8 cellular contexts compared by ENCODE assay signal in the genomic region with DNA sequence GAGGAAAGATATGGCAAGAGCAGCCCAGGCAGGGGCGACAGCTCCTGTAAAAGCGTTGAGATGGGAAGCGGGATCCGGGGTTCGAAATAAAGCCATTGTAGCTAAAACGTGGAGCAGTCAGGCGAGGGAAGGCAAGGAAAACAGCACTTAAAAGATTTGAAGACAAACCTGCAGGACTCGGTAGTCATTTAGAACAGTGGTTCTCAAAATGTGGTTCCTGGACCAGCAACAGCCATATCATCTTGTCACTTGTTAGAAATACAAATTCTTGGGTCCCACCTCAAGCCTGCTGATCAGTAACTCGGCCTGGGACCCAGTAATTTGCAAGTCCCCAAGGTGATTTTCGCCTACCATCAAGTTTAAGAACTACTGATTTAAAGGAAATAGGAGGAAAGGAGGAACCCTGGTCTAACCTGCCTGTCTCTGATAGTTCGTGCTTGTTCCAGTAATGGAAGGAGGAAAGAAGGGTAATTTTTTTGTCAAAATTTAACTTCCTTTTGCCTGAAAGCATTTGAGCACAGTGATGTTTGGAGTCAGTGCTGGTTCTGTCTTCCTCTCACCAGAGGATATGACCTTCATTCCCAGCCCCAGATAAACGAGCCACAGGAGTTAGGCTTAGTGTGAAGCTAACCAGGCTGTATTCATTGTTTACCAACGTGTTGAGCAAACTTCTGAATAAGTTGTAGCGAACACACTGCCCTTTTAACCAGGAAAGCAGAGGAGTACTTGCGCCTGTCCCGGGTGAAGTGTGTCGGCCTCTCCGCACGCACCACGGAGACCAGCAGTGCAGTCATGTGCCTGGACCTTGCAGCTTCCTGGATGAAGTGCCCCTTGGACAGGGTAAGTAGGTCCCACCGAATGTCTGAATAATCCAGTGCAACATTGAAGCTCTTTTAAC. TPM values are rescaled to one million over a fixed set of nuclear protein-coding genes. Genes with fewer than 3 reads are reported as not detected.
A peak's percentile ranks its signal among the peaks of the same experiment; 100 is the strongest.
DNase-seq lines count a peak whose midpoint lies in the region; ATAC-seq, FAIRE-seq and TF ChIP-seq lines count a peak whose summit lies in the region.

No MANE protein-coding gene starts in this region.

- CTCF ChIA-PET in PC-3 (lab: Charles Lee), result interaction anchor here (0.6 kb wide), 1 partner anchor 27 kb away, joined by 4 read pairs; no protein-coding TSS in a partner anchor

- no peak for TF ChIP-seq CTCF in PC-3 (conservative IDR thresholded peaks at IDR 0.05; ENCODE audit: low read depth, low read length)

- no TSS peak for BruUV-seq in PC-3 (replicated peaks; lab: Mats Ljungman, UMichigan)

- DNase-seq in GM03348 (ENCODE audit: low spot score), result peak; percentile 11
- DNase-seq in PC-3, result peak; percentile 4
- DNase-seq in fibroblast of gingiva (ENCODE audit: low read depth), result peak; percentile 35
- DNase-seq in HTR-8/SVneo (ENCODE audit: insufficient read length, low spot score), result no peak
- DNase-seq in mucosa of gallbladder (ENCODE audit: low spot score), result no peak
- no peak for DNase-seq in posterior vena cava (ENCODE audit: low spot score)
- no peak for DNase-seq in activated CD4-positive, alpha-beta T cell treated with anti-CD3 and anti-CD28 coated beads, Interleukin-2, amount 50 U/mL, for 1 hour

- H3K36me3 ChIP-seq in PC-3 (ENCODE audit: low read depth, low read length), result peaks cover 30% of the 10 kb centered on the region
- H3K36me3 ChIP-seq in rectal smooth muscle tissue (ENCODE audit: control insufficient read depth, insufficient read depth, low read length), result no peaks in the 10 kb centered on the region

- no peaks in the 10 kb centered on the region for H3K9me2 ChIP-seq in PC-3 (replicated peaks; ENCODE audit: low read length)

- FAIRE-seq in HTR-8/SVneo (lab: Jason Lieb, UNC), result no peak

- H3K4me3 ChIP-seq in PC-3 (ENCODE audit: low read length) (peak overlapping the region; percentile 95), rectal smooth muscle tissue (ENCODE audit: low read length) (peak overlapping the region; percentile 97)

- H3K27ac ChIP-seq in PC-3 (ENCODE audit: low read length) (no peak overlapping the region), rectal smooth muscle tissue (ENCODE audit: low read depth, low read length) (no peak overlapping the region)

- POLR2A ChIA-PET in PC-3 (lab: Charles Lee; ENCODE audit: unreplicated experiment), result interaction anchor here (0.6 kb wide), 1 partner anchor 139 kb away, joined by 4 read pairs; no protein-coding TSS in a partner anchor

- peak overlapping the region; percentile 94 for H3K4me2 ChIP-seq in PC-3 (ENCODE audit: low read length)

- H4K20me1 ChIP-seq in PC-3 (ENCODE audit: low read length), result peaks cover 49% of the 10 kb centered on the region

- H3K9ac ChIP-seq in PC-3 (ENCODE audit: low read length), result peak overlapping the region; percentile 89
- H3K9ac ChIP-seq in rectal smooth muscle tissue (ENCODE audit: low read length), result peak overlapping the region; percentile 0

- H2AFZ ChIP-seq in PC-3 (ENCODE audit: low read length), result no peak overlapping the region

- H3K79me2 ChIP-seq in PC-3 (ENCODE audit: low read length), result peaks cover 62% of the 10 kb centered on the region

- intact Hi-C loops in PC-3 (cut with micrococcal nuclease) (no loop called here), posterior vena cava (cut with DNase I) (no loop called here)

- no peaks in the 10 kb centered on the region for H3K27me3 ChIP-seq in PC-3 (ENCODE audit: low read length)
- no peaks in the 10 kb centered on the region for H3K27me3 ChIP-seq in rectal smooth muscle tissue (ENCODE audit: control insufficient read depth, insufficient read depth, low read length)

- no peaks in the 10 kb centered on the region for H3F3A ChIP-seq in PC-3 (ENCODE audit: low read length, unreplicated experiment)

- H3K4me1 ChIP-seq in PC-3 (ENCODE audit: insufficient read depth, low read length) (peaks cover 23% of the 10 kb centered on the region), rectal smooth muscle tissue (ENCODE audit: control insufficient read depth, insufficient read depth, low read length) (peaks cover 8% of the 10 kb centered on the region)

- no peak for ATAC-seq in PC-3

- no peaks in the 10 kb centered on the region for H3K9me3 ChIP-seq in PC-3 (ENCODE audit: low read length)

RNA-seq across cellular contexts. Expression of gene ORC6, which starts 1.1 kb away (rescaled TPM):
- total RNA-seq in PC-3 (2014; rRNA removed) (27.7 and 29.9 TPM in 2 replicates), mucosa of gallbladder (2.2 TPM), posterior vena cava (1 to 10 TPM; 1.0 to 2.0 TPM)

RNA-seq across cellular contexts. Expression of gene VPS35, which starts 1.6 kb away (rescaled TPM):
- total RNA-seq in PC-3 (2014; rRNA removed), result 35.9 and 39.3 TPM in 2 replicates
- total RNA-seq in mucosa of gallbladder, result 100 TPM
- total RNA-seq in posterior vena cava, result 10 to 100 TPM; 75.1 to 78.7 TPM

RNA-seq across cellular contexts. Expression of gene MYLK3, which starts 57.6 kb away (rescaled TPM):
- total RNA-seq in PC-3 (2014; rRNA removed) (under 0.01 TPM in 1 of 2 replicates, not detected in the other), mucosa of gallbladder (1.2 TPM), posterior vena cava (under 1 TPM; 0.29 to 0.97 TPM)

Comparison
In these comparisons a context has a peak if more than half of its experiments do, and no peak if none do; other contexts are left out.
1. DNase-seq: peak in GM03348 (single experiment), PC-3 (single experiment) and fibroblast of gingiva (single experiment); none in HTR-8/SVneo (single experiment), mucosa of gallbladder (single experiment), posterior vena cava (single experiment) and activated CD4-positive, alpha-beta T cell treated with anti-CD3 and anti-CD28 coated beads, Interleukin-2, amount 50 U/mL, for 1 hour (single experiment).